Comparison of ENCODE assay signal across 10 cellular contexts in the genomic region with DNA sequence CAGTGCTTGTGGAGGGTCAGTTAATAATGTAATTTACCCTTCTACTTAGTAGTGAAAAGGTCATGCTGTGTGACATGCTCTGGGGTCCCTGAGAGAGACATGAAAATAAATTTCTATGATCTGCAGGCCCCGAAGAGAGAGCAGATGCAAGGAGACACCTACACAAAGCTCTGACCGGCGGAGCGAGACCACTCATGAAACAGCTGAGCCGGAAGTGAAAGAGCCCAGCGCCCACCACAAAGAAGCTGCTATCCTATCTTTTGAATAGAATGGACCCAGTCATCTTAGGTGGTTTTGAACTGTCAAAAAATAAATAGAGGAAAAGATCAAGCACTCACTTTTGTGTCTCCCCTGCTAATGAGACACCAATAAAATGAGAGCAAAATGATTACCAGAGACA.
DNase-seq lines count a peak whose midpoint lies in the region; ATAC-seq, FAIRE-seq and TF ChIP-seq lines count a peak whose summit lies in the region.
"Had no signal": no experiment of that assay in that cellular context is flagged by ENCODE, and none has a peak within 500 bp of the region (broad histone marks: within the 10 kb centered on the region; RNA-seq: fewer than 3 reads in every experiment).

No MANE protein-coding gene starts in this region.

- CTCF ChIA-PET in T-cell (lab: Charles Lee), result no interaction called here

- FAIRE-seq in urothelium cell line (lab: Jason Lieb, UNC), result no peak

- no peaks in the 10 kb centered on the region for H3K36me3 Mint-ChIP-seq in T-cell

- H3K4me3 Mint-ChIP-seq in T-cell, result no peak overlapping the region

- peaks cover under 1 to 1% of the 10 kb centered on the region in 2 donors for H3K27me3 Mint-ChIP-seq in T-cell

- no peak for TF ChIP-seq CTCF in GM10266 (IDR thresholded peaks at IDR 0.05; ENCODE audit: control insufficient read depth, insufficient read depth, low read depth, missing control alignments)

- POLR2A ChIA-PET in T-cell (lab: Charles Lee), result no interaction called here

- no peaks in the 10 kb centered on the region for H3K9me3 ChIP-seq in MG63
- H3K9me3 ChIP-seq: heart right ventricle had no signal

- H3K36me3 ChIP-seq in MG63, result no peaks in the 10 kb centered on the region
- H3K36me3 ChIP-seq: heart right ventricle had no signal

- no peaks in the 10 kb centered on the region for H3K9me3 Mint-ChIP-seq in T-cell

- H3K27ac Mint-ChIP-seq in T-cell, result no peak overlapping the region

- H3K4me3 ChIP-seq in MG63, result no peak overlapping the region
- H3K4me3 ChIP-seq: heart right ventricle had no signal

- ATAC-seq in GM19328 (IDR thresholded peaks at IDR 0.05; ENCODE audit: unreplicated experiment) (peak; percentile 95), HG02870 (IDR thresholded peaks at IDR 0.05; ENCODE audit: unreplicated experiment) (peak; percentile 100), T-cell (replicated peaks in 1 of 4) (no peak)
- ATAC-seq: heart right ventricle had no signal

- DNase-seq in GM10266 (ENCODE audit: extremely low spot score) (peak; percentile 74), NAMALWA (ENCODE audit: low spot score) (peak; percentile 57), MG63 (no peak), GOT3 (lab: John Stamatoyannopoulos, UW) (no peak), urothelium cell line (ENCODE audit: low spot score) (no peak), T-cell (no peak)
- DNase-seq: heart right ventricle, T-helper 1 cell had no signal

- no peaks in the 10 kb centered on the region for H3K4me1 Mint-ChIP-seq in T-cell

- H3K27me3 ChIP-seq in MG63, result peaks cover 6% of the 10 kb centered on the region; the same call in 1 of the 2 replicates
- H3K27me3 ChIP-seq: heart right ventricle had no signal

Comparison
In these comparisons a context has a peak if more than half of its experiments do, and no peak if none do; other contexts are left out.
1. DNase-seq: peak in GM10266 (single experiment) and NAMALWA (single experiment); none in MG63 (single experiment), GOT3 (single experiment), urothelium cell line (single experiment) and T-cell (0 of 34).
2. ATAC-seq: peak in GM19328 (single experiment) and HG02870 (single experiment); none in T-cell (0 of 4).